14 cellular contexts compared by ENCODE assay signal in the genomic region with DNA sequence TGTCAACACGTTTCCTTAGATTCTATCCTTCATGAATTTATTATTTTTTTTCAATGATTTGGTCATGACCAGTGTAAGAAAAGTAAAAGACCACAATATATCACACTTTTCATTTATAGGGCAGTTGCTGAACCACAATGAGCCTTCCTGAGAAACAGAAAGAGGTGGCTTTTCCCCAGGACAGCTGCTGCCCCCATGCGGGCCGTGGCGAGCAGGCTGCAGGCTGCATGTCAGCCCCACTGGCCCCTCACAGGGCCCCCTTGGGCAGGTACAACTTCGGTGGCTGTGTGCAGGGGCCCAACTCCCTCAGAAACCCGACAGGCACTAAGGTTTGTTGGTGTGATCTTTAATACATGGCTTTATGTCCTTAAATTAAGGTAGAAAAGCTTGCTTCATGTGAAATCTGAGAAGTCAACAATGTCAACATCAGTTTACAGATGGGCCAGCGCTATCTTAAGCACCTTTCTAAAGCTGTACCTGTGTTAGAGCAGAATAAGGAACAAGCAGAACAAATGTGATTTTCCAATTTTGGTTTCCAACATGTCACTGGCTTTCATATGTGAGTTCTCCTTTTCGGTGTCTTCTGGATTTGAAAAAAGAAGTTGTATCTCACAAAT. TPM values are rescaled to one million over a fixed set of nuclear protein-coding genes. Genes with fewer than 3 reads are reported as not detected.
DNase-seq lines count a peak whose midpoint lies in the region; ATAC-seq and TF ChIP-seq lines count a peak whose summit lies in the region.
"Had no signal": no experiment of that assay in that cellular context is flagged by ENCODE, and none has a peak within 500 bp of the region (broad histone marks: within the 10 kb centered on the region; RNA-seq: fewer than 3 reads in every experiment).

No MANE protein-coding gene starts in this region.

- H3K4me3 ChIP-seq in fibroblast of villous mesenchyme (ENCODE audit: low read depth, low read length) = no peak overlapping the region
- H3K4me3 ChIP-seq in sigmoid colon = peak overlapping the region in 1 of 4 donors; percentile 16
- no peak overlapping the region for H3K4me3 ChIP-seq in adrenal gland
- H3K4me3 ChIP-seq: dorsolateral prefrontal cortex, thyroid gland had no signal

- H3K4me1 ChIP-seq in sigmoid colon = peaks cover 0 to 43% (median 21%) of the 10 kb centered on the region in 4 donors
- no peaks in the 10 kb centered on the region for H3K4me1 ChIP-seq in adrenal gland (replicated peaks in 1 of 2)

- H3K27me3 ChIP-seq in sigmoid colon = no peaks in the 10 kb centered on the region
- H3K27me3 ChIP-seq in adrenal gland = no peaks in the 10 kb centered on the region
- H3K27me3 ChIP-seq: dorsolateral prefrontal cortex, thyroid gland had no signal

- TF ChIP-seq POLR2A in sigmoid colon (IDR thresholded peaks at IDR 0.05) = no peak
- no peak for TF ChIP-seq POLR2A in adrenal gland (IDR thresholded peaks at IDR 0.05)

- no peaks in the 10 kb centered on the region for H3K9me3 ChIP-seq in sigmoid colon
- no peaks in the 10 kb centered on the region for H3K9me3 ChIP-seq in adrenal gland (replicated peaks in 1 of 3)
- H3K9me3 ChIP-seq: thyroid gland had no signal

- DNase-seq in SIG-M5 treated with dmso at 0.1 percent for 504 hours (lab: John Stamatoyannopoulos, UW; ENCODE audit: unreplicated experiment) (peak; percentile 6), SIG-M5 (lab: John Stamatoyannopoulos, UW) (no peak), RPMI8226 (peak; percentile 40), fibroblast of villous mesenchyme (ENCODE audit: low read depth) (no peak), sigmoid colon (no peak), adrenal gland (no peak), NOMO-1 treated with dmso at 0.1 percent for 144 hours (lab: John Stamatoyannopoulos, UW; ENCODE audit: unreplicated experiment) (no peak)
- DNase-seq: ACHN, dorsolateral prefrontal cortex, islet precursor cell, thyroid gland had no signal

- WGBS in sigmoid colon, 2 donors = 69 to 83% methylated on average over 8 of the region's 8 CpGs
- 65 to 75% (median 72%) methylated on average over 8 of the region's 8 CpGs for WGBS in adrenal gland, 4 donors

- intact Hi-C loops in sigmoid colon (cut with DNase I) (no loop called here), adrenal gland (cut with DNase I) (no loop called here)

- H3K36me3 ChIP-seq in sigmoid colon (no peaks in the 10 kb centered on the region), adrenal gland (replicated peaks in 1 of 2) (no peaks in the 10 kb centered on the region)
- H3K36me3 ChIP-seq: thyroid gland had no signal

- peak overlapping the region in 3 of 4 donors; percentile 7 to 44 (median 21) for H3K27ac ChIP-seq in sigmoid colon
- H3K27ac ChIP-seq in adrenal gland = no peak overlapping the region
- H3K27ac ChIP-seq: dorsolateral prefrontal cortex, thyroid gland had no signal

- TF ChIP-seq EP300 in sigmoid colon (IDR thresholded peaks at IDR 0.05) = no peak

- peak; percentile 47 for TF ChIP-seq CTCF in fibroblast of villous mesenchyme (IDR thresholded peaks at IDR 0.05; ENCODE audit: insufficient read depth, low read depth, low read length)
- peak in 3 of 4 experiments; percentile 4 to 41 (median 39) for TF ChIP-seq CTCF in sigmoid colon (IDR thresholded peaks at IDR 0.05)
- no peak for TF ChIP-seq CTCF in adrenal gland (IDR thresholded peaks at IDR 0.05)

- no peak for ATAC-seq in HG02973 (IDR thresholded peaks at IDR 0.05; ENCODE audit: unreplicated experiment)

RNA-seq across cellular contexts. Expression of a gene that starts 10.6 kb away (rescaled TPM):
- total RNA-seq in fibroblast of villous mesenchyme (under 0.01 and 0.64 TPM in 2 replicates), sigmoid colon (10 to 100 TPM; 11.8 to 27.2 (median 24.0) TPM), adrenal gland (10 to 100 TPM in 7 of 8 donors, 1 to 10 TPM in 1; 6.8 to 21.5 (median 14.8) TPM)
- polyA plus RNA-seq in sigmoid colon (10 to 100 TPM in 1 of 3 donors, 1 to 10 TPM in 2; 5.3 to 11.4 (median 7.6) TPM), adrenal gland (10 to 100 TPM in 1 of 3 donors, 1 to 10 TPM in 2; 5.3 to 15.2 (median 6.8) TPM)
- total RNA-seq: activated T-helper 1 cell treated with anti-CD3 and anti-CD28 coated beads, Interleukin-12 subunit alpha, Interleukin-12 subunit beta, Interleukin-2, Interleukin-4 antibody, amounts not matched to agents 30 ng/mL and 10 ng/mL and 1 ng/mL, durations not matched to agents 14 hours and 24 hours and 36 hours had no signal
- polyA plus RNA-seq: IgD-negative memory B cell had no signal

Comparison
In these comparisons a context has a peak if more than half of its experiments do, and no peak if none do; other contexts are left out.
1. DNase-seq: peak in SIG-M5 treated with dmso at 0.1 percent for 504 hours (single experiment) and RPMI8226 (single experiment); none in SIG-M5 (single experiment), fibroblast of villous mesenchyme (single experiment), sigmoid colon (single experiment), adrenal gland (0 of 7) and NOMO-1 treated with dmso at 0.1 percent for 144 hours (single experiment).
2. CTCF ChIP-seq: peak in fibroblast of villous mesenchyme (single experiment) and sigmoid colon (3 of 4); none in adrenal gland (0 of 6).
3. H3K27ac ChIP-seq: peak in sigmoid colon (3 of 4); none in adrenal gland (0 of 5).